8 cellular contexts compared by ENCODE assay signal in the genomic region with DNA sequence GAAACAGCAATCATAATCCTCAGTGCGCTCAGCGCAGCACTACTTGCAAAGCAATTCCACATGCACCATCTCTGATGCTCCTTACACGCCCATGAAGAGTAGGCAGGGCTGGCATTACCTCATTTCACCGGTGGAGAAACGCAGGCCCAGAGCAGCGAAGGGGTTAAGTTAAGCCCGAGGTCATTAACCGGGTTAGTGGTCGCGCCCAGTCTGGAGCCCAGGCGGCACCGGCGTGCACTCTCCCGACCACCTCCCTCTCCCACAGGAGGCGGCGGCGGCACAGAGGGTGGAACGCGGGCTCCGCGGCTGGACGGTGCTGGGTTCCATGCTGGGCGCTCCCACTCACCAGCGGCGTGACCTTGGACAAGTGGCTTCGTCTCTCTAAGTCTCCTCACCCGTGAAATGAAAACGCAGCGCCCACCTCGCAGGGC. TPM values are rescaled to one million over a fixed set of nuclear protein-coding genes. Genes with fewer than 3 reads are reported as not detected.
A peak's percentile ranks its signal among the peaks of the same experiment; 100 is the strongest.
DNase-seq lines count a peak whose midpoint lies in the region; ATAC-seq and TF ChIP-seq lines count a peak whose summit lies in the region.

No MANE protein-coding gene starts in this region.

- no peaks in the 10 kb centered on the region for H3K9me3 ChIP-seq in ES-I3 (ENCODE audit: control insufficient read depth, insufficient read depth, low read length)
- no peaks in the 10 kb centered on the region for H3K9me3 ChIP-seq in SK-N-SH

- H3K9me3 Mint-ChIP-seq in nephron: no peaks in the 10 kb centered on the region

- peaks cover 11% of the 10 kb centered on the region for H3K36me3 Mint-ChIP-seq in nephron (ENCODE audit: low read depth)

- TF ChIP-seq EP300 in SK-N-SH (IDR thresholded peaks at IDR 0.05; ENCODE audit: borderline replicate concordance in 1 of 2, low read depth in 1 of 2, low read length in 1 of 2): no peak

- peaks cover 31% of the 10 kb centered on the region for H3K4me1 Mint-ChIP-seq in nephron

- peaks cover 21% of the 10 kb centered on the region for H3K4me1 ChIP-seq in ES-I3 (ENCODE audit: insufficient read depth, low read length)
- H3K4me1 ChIP-seq in SK-N-SH (ENCODE audit: control insufficient read depth in 1 of 2, insufficient read depth in 2 of 2, low read depth in 1 of 2, low read length in 1 of 2): peaks cover 25 to 42% of the 10 kb centered on the region in 2 experiments

- TF ChIP-seq CTCF in SK-N-SH (IDR thresholded peaks at IDR 0.05) (peak; percentile 6; the same call in 1 of the 2 replicates), nephron (IDR thresholded peaks at IDR 0.05; ENCODE audit: unreplicated experiment in 3 of 3) (no peak)

- no peak for TF ChIP-seq RAD21 in SK-N-SH (IDR thresholded peaks at IDR 0.05; ENCODE audit: low read length)

- no peaks in the 10 kb centered on the region; the same call in 1 of the 2 replicates for H3K36me3 ChIP-seq in ES-I3 (ENCODE audit: insufficient read depth, low read length)
- H3K36me3 ChIP-seq in SK-N-SH (replicated peaks in 1 of 2; ENCODE audit: control insufficient read depth in 1 of 2, insufficient read depth in 2 of 2, low read length in 1 of 2): peaks cover 12 to 51% of the 10 kb centered on the region in 2 experiments

- CTCF ChIA-PET in SK-N-SH (lab: Yijun Ruan, JAX): interaction anchor here (0.6 to 21.3 kb wide), 7 partner anchors 15 to 89 kb away, joined by 3 to 474 read pairs (median 5); a partner anchor contains a TSS

- 4% methylated on average over 29 of the region's 30 CpGs for WGBS in SK-N-SH (ENCODE audit: low lambda C conversion rate)

- H3K27me3 Mint-ChIP-seq in nephron (ENCODE audit: low read depth): no peaks in the 10 kb centered on the region

- peak overlapping the region; percentile 94 to 99 for H3K4me3 ChIP-seq in SK-N-SH (ENCODE audit: low read depth in 2 of 2, low read length in 1 of 2)

- peak overlapping the region; percentile 57 to 91 (median 88) for H3K27ac Mint-ChIP-seq in nephron

- H3K27ac ChIP-seq in SK-N-SH (ENCODE audit: low read depth in 2 of 2, low read length in 1 of 2): peak overlapping the region; percentile 78 to 95

- H3K27me3 ChIP-seq in SK-N-SH (ENCODE audit: insufficient read depth): no peaks in the 10 kb centered on the region

- H3K9ac ChIP-seq in ES-I3 (ENCODE audit: low read depth, low read length) (peak overlapping the region; percentile 96), SK-N-SH (peak overlapping the region; percentile 96)

- no peaks in the 10 kb centered on the region for H3K9me2 ChIP-seq in SK-N-SH

- H3K79me2 ChIP-seq in SK-N-SH (ENCODE audit: insufficient read depth): peaks cover 48% of the 10 kb centered on the region

- DNase-seq in SK-N-SH (peak; percentile 77), hippocampal formation (lab: John Stamatoyannopoulos, UW) (no peak), mucosa of gallbladder (ENCODE audit: low spot score) (no peak)

- H3K4me3 Mint-ChIP-seq in nephron: peak overlapping the region; percentile 85 to 93 (median 91)

- ATAC-seq in HG02840 (IDR thresholded peaks at IDR 0.05; ENCODE audit: low FRiP score, unreplicated experiment) (peak; percentile 1), esophagus mucosa (peak; percentile 45), GM19328 (IDR thresholded peaks at IDR 0.05; ENCODE audit: unreplicated experiment) (no peak)

- peak overlapping the region; percentile 98 for H3K4me2 ChIP-seq in SK-N-SH

- peaks cover 42% of the 10 kb centered on the region for H3F3A ChIP-seq in SK-N-SH (replicated peaks; ENCODE audit: insufficient read depth)

- H2AFZ ChIP-seq in SK-N-SH (ENCODE audit: low read depth): peak overlapping the region; percentile 73; the same call in 1 of the 2 replicates

- H4K20me1 ChIP-seq in SK-N-SH (ENCODE audit: insufficient read depth): no peaks in the 10 kb centered on the region; the same call in 1 of the 2 replicates

- POLR2A ChIA-PET in SK-N-SH (lab: Yijun Ruan, JAX): interaction anchor here (0.8 to 1.5 kb wide), 8 partner anchors 10 to 152 kb away, joined by 3 to 7 read pairs (median 4); a partner anchor contains a TSS

TF ChIP-seq in SK-N-SH, 30 proteins besides CTCF, POLR2A, EP300 and RAD21:
- TF ChIP-seq TCF12 (IDR thresholded peaks at IDR 0.05): no peak
- TF ChIP-seq MXI1 (IDR thresholded peaks at IDR 0.05; ENCODE audit: low read depth, low read length): peak; percentile 23; the same call in 1 of the 2 replicates

RNA-seq across cellular contexts. Expression of a gene that starts 0.5 kb away (rescaled TPM):
- polyA plus RNA-seq in SK-N-SH (2012; rRNA removed): 125 and 148 TPM in 2 replicates
- 34.4 and 60.5 TPM in 2 replicates for polyA plus RNA-seq in SK-N-SH (2012; cell fraction: cytosol; rRNA removed)
- 699 and 1,159 TPM in 2 replicates for polyA plus RNA-seq in SK-N-SH (2012; cell fraction: nucleus; rRNA removed)
- total RNA-seq in esophagus mucosa: 55.5 TPM
- 121 TPM for total RNA-seq in mucosa of gallbladder

RNA-seq across cellular contexts. Expression of a gene that starts 3.2 kb away (rescaled TPM):
- polyA plus RNA-seq in SK-N-SH (2012; rRNA removed): 37.8 and 60.6 TPM in 2 replicates
- 21.7 and 37.0 TPM in 2 replicates for polyA plus RNA-seq in SK-N-SH (2012; cell fraction: cytosol; rRNA removed)
- 58.0 and 66.2 TPM in 2 replicates for polyA plus RNA-seq in SK-N-SH (2012; cell fraction: nucleus; rRNA removed)
- total RNA-seq in esophagus mucosa (23.2 TPM), mucosa of gallbladder (69.1 TPM)

RNA-seq across cellular contexts. Expression of a gene that starts 6.2 kb away (rescaled TPM):
- 108 and 126 TPM in 2 replicates for polyA plus RNA-seq in SK-N-SH (2012; rRNA removed)
- polyA plus RNA-seq in SK-N-SH (2012; cell fraction: cytosol; rRNA removed): 61.7 and 84.8 TPM in 2 replicates
- polyA plus RNA-seq in SK-N-SH (2012; cell fraction: nucleus; rRNA removed): 361 and 701 TPM in 2 replicates
- total RNA-seq in esophagus mucosa: 76.1 TPM
- total RNA-seq in mucosa of gallbladder: 98.4 TPM

RNA-seq across cellular contexts. Expression of a gene that starts 20.7 kb away (rescaled TPM):
- polyA plus RNA-seq in SK-N-SH (2012; rRNA removed): 123 and 167 TPM in 2 replicates
- 60.6 and 67.2 TPM in 2 replicates for polyA plus RNA-seq in SK-N-SH (2012; cell fraction: cytosol; rRNA removed)
- polyA plus RNA-seq in SK-N-SH (2012; cell fraction: nucleus; rRNA removed): 478 and 1,049 TPM in 2 replicates
- 35.9 TPM for total RNA-seq in esophagus mucosa
- total RNA-seq in mucosa of gallbladder: 193 TPM

RNA-seq across cellular contexts. Expression of a gene that starts 22.4 kb away (rescaled TPM):
- 123 and 125 TPM in 2 replicates for polyA plus RNA-seq in SK-N-SH (2012; rRNA removed)
- polyA plus RNA-seq in SK-N-SH (2012; cell fraction: cytosol; rRNA removed): 97.6 and 104 TPM in 2 replicates
- 77.3 and 91.3 TPM in 2 replicates for polyA plus RNA-seq in SK-N-SH (2012; cell fraction: nucleus; rRNA removed)
- total RNA-seq in esophagus mucosa (11.4 TPM), mucosa of gallbladder (15.9 TPM)
